ENCODE assay signal across 15 cellular contexts in genomic region chr4:35925806-35926205, GRCh38.
DNase-seq lines count a peak whose midpoint lies in the region; ATAC-seq and TF ChIP-seq lines count a peak whose summit lies in the region.
"Had no signal": no experiment of that assay in that cellular context is flagged by ENCODE, and none has a peak within 500 bp of the region (broad histone marks: within the 10 kb centered on the region; RNA-seq: fewer than 3 reads in every experiment).

No MANE protein-coding gene starts in this region.

- DNase-seq in GM12865 (ENCODE audit: low read depth), result peak; percentile 25
- no peak for DNase-seq in left lobe of liver (ENCODE audit: low spot score)
- no peak for DNase-seq in HT-29 (ENCODE audit: low spot score)
- DNase-seq in NCI-H128 (lab: John Stamatoyannopoulos, UW; ENCODE audit: unreplicated experiment), result no peak
- no peak for DNase-seq in T-helper 1 cell
- DNase-seq: activated CD4-positive, CD25-positive, alpha-beta regulatory T cell treated with anti-CD3 and anti-CD28 coated beads, Interleukin-2, amount 50 U/mL, for 72 hours; activated effector memory CD4-positive, alpha-beta T cell treated with Interleukin-2 at 50 U/mL for 16 hours; DMS79 treated with DMSO at 0.1 percent for 48 hours; NCI-H2029 treated with DMSO at 0.1 percent for 48 hours; small intestine had no signal

- no peak overlapping the region for H3K4me3 ChIP-seq in GM12865 (ENCODE audit: low read depth, low read length)
- H3K4me3 ChIP-seq: breast epithelium, lung had no signal

- ATAC-seq in GM19351 (IDR thresholded peaks at IDR 0.05; ENCODE audit: unreplicated experiment), result peak; percentile 82
- peak; percentile 87 for ATAC-seq in HG02798 (IDR thresholded peaks at IDR 0.05; ENCODE audit: poor library complexity, unreplicated experiment)
- peak; percentile 89 for ATAC-seq in HG03457 (IDR thresholded peaks at IDR 0.05; ENCODE audit: unreplicated experiment)
- no peak for ATAC-seq in left lobe of liver

- no peak for TF ChIP-seq CTCF in GM12865 (IDR thresholded peaks at IDR 0.05; ENCODE audit: insufficient read depth, low read depth, low read length, missing control alignments)
